In genomic region chr17:65078441-65079160, GRCh38 we compare ENCODE assay signal across 12 cellular contexts. TPM values are rescaled to one million over a fixed set of nuclear protein-coding genes. Genes with fewer than 3 reads are reported as not detected.
DNase-seq lines count a peak whose midpoint lies in the region; ATAC-seq, FAIRE-seq and TF ChIP-seq lines count a peak whose summit lies in the region.
"Had no signal": no experiment of that assay in that cellular context is flagged by ENCODE, and none has a peak within 500 bp of the region (broad histone marks: within the 10 kb centered on the region; RNA-seq: fewer than 3 reads in every experiment).

No MANE protein-coding gene starts in this region.

- peak overlapping the region; percentile 45 for H3K4me3 Mint-ChIP-seq in HFFc6
- no peak overlapping the region for H3K4me3 Mint-ChIP-seq in T-helper 2 cell treated with Interferon-gamma antibody and Interleukin-4, amounts not matched to agents 5 μg/mL and 100 μg/mL, for 36 hours
- H3K4me3 Mint-ChIP-seq: activated CD4-positive, alpha-beta T cell treated with anti-CD3 and anti-CD28 coated beads, Interleukin-2, amount 10 ng/mL, durations not matched to agents 7 days and 5 days had no signal

- TF ChIP-seq POLR2A in K562 (conservative IDR thresholded peaks at IDR 0.05): no peak
- no peak for TF ChIP-seq POLR2A in thyroid gland (IDR thresholded peaks at IDR 0.05)
- no peak for TF ChIP-seq POLR2A in adrenal gland (IDR thresholded peaks at IDR 0.05)

- TF ChIP-seq CTCF in HFFc6 (IDR thresholded peaks at IDR 0.05): no peak
- no peak for TF ChIP-seq CTCF in K562 (IDR thresholded peaks at IDR 0.05 in 2 of 3, conservative IDR thresholded peaks at IDR 0.05 in 1 of 3; ENCODE audit: insufficient read depth in 2 of 3, low read depth in 1 of 3, low read length in 3 of 3)
- TF ChIP-seq CTCF in heart right ventricle (IDR thresholded peaks at IDR 0.05): no peak
- no peak for TF ChIP-seq CTCF in smooth muscle cell (IDR thresholded peaks at IDR 0.05; ENCODE audit: borderline replicate concordance, insufficient read depth, poor library complexity, severe bottlenecking)
- TF ChIP-seq CTCF in thyroid gland (IDR thresholded peaks at IDR 0.05): no peak
- TF ChIP-seq CTCF in adrenal gland (IDR thresholded peaks at IDR 0.05): no peak

- no peaks in the 10 kb centered on the region for H3K9me3 Mint-ChIP-seq in HFFc6
- H3K9me3 Mint-ChIP-seq in T-helper 2 cell treated with Interferon-gamma antibody and Interleukin-4, amounts not matched to agents 5 μg/mL and 100 μg/mL, for 36 hours: no peaks in the 10 kb centered on the region
- H3K9me3 Mint-ChIP-seq: activated CD4-positive, alpha-beta T cell treated with anti-CD3 and anti-CD28 coated beads, Interleukin-2, amount 10 ng/mL, durations not matched to agents 7 days and 5 days had no signal

- no peaks in the 10 kb centered on the region for H3K36me3 ChIP-seq in K562 (ENCODE audit: control insufficient read depth, insufficient read depth, low read length)
- no peaks in the 10 kb centered on the region for H3K36me3 ChIP-seq in heart right ventricle
- no peaks in the 10 kb centered on the region for H3K36me3 ChIP-seq in smooth muscle cell (ENCODE audit: low read depth)
- H3K36me3 ChIP-seq in thyroid gland: no peaks in the 10 kb centered on the region
- H3K36me3 ChIP-seq in adrenal gland (replicated peaks in 1 of 2): no peaks in the 10 kb centered on the region
- H3K36me3 ChIP-seq: SJCRH30 had no signal

- intact Hi-C loops in K562 (cut with micrococcal nuclease): no loop called here
- intact Hi-C loops in heart right ventricle (cut with DNase I): no loop called here
- intact Hi-C loops in thyroid gland (cut with DNase I): no loop called here
- intact Hi-C loops in adrenal gland (cut with DNase I): no loop called here

- peak overlapping the region; percentile 80 for H3K27ac Mint-ChIP-seq in HFFc6
- no peak overlapping the region for H3K27ac Mint-ChIP-seq in T-helper 2 cell treated with Interferon-gamma antibody and Interleukin-4, amounts not matched to agents 5 μg/mL and 100 μg/mL, for 36 hours
- H3K27ac Mint-ChIP-seq: activated CD4-positive, alpha-beta T cell treated with anti-CD3 and anti-CD28 coated beads, Interleukin-2, amount 10 ng/mL, durations not matched to agents 7 days and 5 days had no signal

- peaks cover 14% of the 10 kb centered on the region for H3F3A ChIP-seq in smooth muscle cell (ENCODE audit: low read depth)

- H3K4me1 Mint-ChIP-seq in HFFc6 (ENCODE audit: low read depth): peaks cover 36% of the 10 kb centered on the region
- H3K4me1 Mint-ChIP-seq in T-helper 2 cell treated with Interferon-gamma antibody and Interleukin-4, amounts not matched to agents 5 μg/mL and 100 μg/mL, for 36 hours (ENCODE audit: low read depth): peaks cover 5% of the 10 kb centered on the region

- no peak for TF ChIP-seq RAD21 in K562 (CRISPR knock-in tag; conservative IDR thresholded peaks at IDR 0.05 in 1 of 2, IDR thresholded peaks at IDR 0.05 in 1 of 2)

- WGBS in K562 (ENCODE audit: insufficient coverage, low coverage, missing lambda C conversion rate): 51% methylated on average over 10 of the region's 10 CpGs
- 86 to 89% methylated on average over 10 of the region's 10 CpGs for WGBS in heart right ventricle, 2 donors
- WGBS in smooth muscle cell (ENCODE audit: low lambda C conversion rate): 58% methylated on average over 10 of the region's 10 CpGs
- 84 to 92% methylated on average over 9 to 10 of the region's 10 CpGs for WGBS in thyroid gland, 2 donors
- WGBS in adrenal gland, 4 donors: 88 to 94% (median 90%) methylated on average over 9 to 10 of the region's 10 CpGs

- H3K27me3 Mint-ChIP-seq in HFFc6 (ENCODE audit: insufficient read depth): peaks cover 9% of the 10 kb centered on the region
- H3K27me3 Mint-ChIP-seq in T-helper 2 cell treated with Interferon-gamma antibody and Interleukin-4, amounts not matched to agents 5 μg/mL and 100 μg/mL, for 36 hours (ENCODE audit: low read depth): no peaks in the 10 kb centered on the region

- ATAC-seq in K562 (no peak), heart right ventricle (peak in 5 of 8 donors; percentile 28 to 64 (median 44)), HG03469 (IDR thresholded peaks at IDR 0.05; ENCODE audit: unreplicated experiment) (no peak)

- CTCF ChIA-PET in K562 (lab: Yijun Ruan, JAX; ENCODE audit: low intra/inter-chr PET ratio): interaction anchor here (0.6 kb wide), 1 partner anchor 95 kb away, joined by 4 read pairs; no protein-coding TSS in a partner anchor

- peaks cover 0 to 8% of the 10 kb centered on the region in 2 experiments; a peak in 3 of 5 replicates for H3K4me1 ChIP-seq in K562 (replicated peaks in 1 of 2; ENCODE audit: control insufficient read depth in 2 of 2, insufficient read depth in 2 of 2, low read length in 2 of 2)
- H3K4me1 ChIP-seq in heart right ventricle: peaks cover 0 to 40% (median 17%) of the 10 kb centered on the region in 9 donors
- peaks cover 8% of the 10 kb centered on the region for H3K4me1 ChIP-seq in smooth muscle cell (ENCODE audit: low read depth)
- peaks cover 11 to 14% of the 10 kb centered on the region in 2 donors for H3K4me1 ChIP-seq in thyroid gland
- H3K4me1 ChIP-seq in adrenal gland (replicated peaks in 1 of 2): peaks cover 15 to 16% of the 10 kb centered on the region in 2 donors
- H3K4me1 ChIP-seq: SJCRH30 had no signal

- H3K27me3 ChIP-seq in K562 (ENCODE audit: control insufficient read depth in 2 of 2, insufficient read depth in 2 of 2, low read length in 2 of 2) (no peaks in the 10 kb centered on the region), heart right ventricle (peaks cover 0 to 5% (median 0%) of the 10 kb centered on the region in 7 donors), smooth muscle cell (ENCODE audit: low read depth) (no peaks in the 10 kb centered on the region), thyroid gland (no peaks in the 10 kb centered on the region), adrenal gland (no peaks in the 10 kb centered on the region)
- H3K27me3 ChIP-seq: SJCRH30 had no signal

- no TSS peak for BruUV-seq in K562 (replicated peaks; lab: Mats Ljungman, UMichigan)

- H3K9me1 ChIP-seq in K562 (ENCODE audit: control insufficient read depth, insufficient read depth, low read length): no peaks in the 10 kb centered on the region

- H3K36me3 Mint-ChIP-seq in HFFc6 (ENCODE audit: low read depth): no peaks in the 10 kb centered on the region; the same call in 1 of the 2 replicates
- peaks cover 3% of the 10 kb centered on the region for H3K36me3 Mint-ChIP-seq in T-helper 2 cell treated with Interferon-gamma antibody and Interleukin-4, amounts not matched to agents 5 μg/mL and 100 μg/mL, for 36 hours (ENCODE audit: low read depth)

- H3K79me2 ChIP-seq in K562 (ENCODE audit: control insufficient read depth, insufficient read depth, low read length) (no peaks in the 10 kb centered on the region), smooth muscle cell (ENCODE audit: low read depth) (no peaks in the 10 kb centered on the region)

- H4K20me1 ChIP-seq in K562 (replicated peaks; ENCODE audit: control insufficient read depth, insufficient read depth, low read length) (no peaks in the 10 kb centered on the region), smooth muscle cell (ENCODE audit: low read depth) (no peaks in the 10 kb centered on the region)

- no peak overlapping the region for H2AFZ ChIP-seq in K562 (ENCODE audit: low read depth, low read length)
- peak overlapping the region; percentile 41 for H2AFZ ChIP-seq in smooth muscle cell (ENCODE audit: low read depth)

- DNase-seq in HFFc6 (peak; percentile 65), K562 (ENCODE audit: extremely low read depth in 1 of 4, low spot score in 3 of 4) (no peak), heart right ventricle (no peak), smooth muscle cell (lab: John Stamatoyannopoulos, UW; ENCODE audit: unreplicated experiment) (no peak), thyroid gland (no peak), adrenal gland (no peak)
- DNase-seq in T-helper 2 cell treated with Interferon-gamma antibody and Interleukin-4, amounts not matched to agents 5 μg/mL and 100 μg/mL, for 36 hours (ENCODE audit: low spot score): no peak
- DNase-seq: activated CD4-positive, alpha-beta T cell treated with anti-CD3 and anti-CD28 coated beads, Interleukin-2, amount 10 ng/mL, durations not matched to agents 7 days and 5 days; activated naive CD4-positive, alpha-beta T cell treated with anti-CD3 and anti-CD28 coated beads, Interleukin-2, amount 50 U/mL, for 16 hours; NCI-H2227 treated with DMSO at 0.1 percent for 48 hours; SJCRH30 had no signal

- in situ Hi-C loops in K562 (cut with MboI): no loop called here

- H3K9me3 ChIP-seq in K562 (replicated peaks; ENCODE audit: control insufficient read depth, insufficient read depth, low read depth, low read length) (no peaks in the 10 kb centered on the region), heart right ventricle (no peaks in the 10 kb centered on the region), smooth muscle cell (replicated peaks; ENCODE audit: low read depth) (no peaks in the 10 kb centered on the region), thyroid gland (no peaks in the 10 kb centered on the region), adrenal gland (replicated peaks in 1 of 3) (no peaks in the 10 kb centered on the region)
- H3K9me3 ChIP-seq: SJCRH30 had no signal

- POLR2A ChIA-PET in K562 (lab: Yijun Ruan, JAX): no interaction called here

- H3K4me2 ChIP-seq in K562 (ENCODE audit: insufficient read depth, low read length): no peak overlapping the region
- peak overlapping the region; percentile 71 for H3K4me2 ChIP-seq in smooth muscle cell

- TF ChIP-seq EP300 in K562 (IDR thresholded peaks at IDR 0.05; ENCODE audit: low read length): no peak

- H3K9ac ChIP-seq in K562 (ENCODE audit: insufficient read depth in 1 of 2, low read depth in 2 of 2, low read length in 2 of 2): no peak overlapping the region
- no peak overlapping the region for H3K9ac ChIP-seq in smooth muscle cell (ENCODE audit: low read depth)

- H3K27ac ChIP-seq in K562 (ENCODE audit: extremely low read depth, low read depth, low read length) (no peak overlapping the region), heart right ventricle (peak overlapping the region in 4 of 10 donors; percentile 25 to 57 (median 42)), smooth muscle cell (ENCODE audit: low read depth) (peak overlapping the region; percentile 57), thyroid gland (no peak overlapping the region), adrenal gland (no peak overlapping the region)
- H3K27ac ChIP-seq: SJCRH30 had no signal

- peak; percentile 29 for FAIRE-seq in K562 (lab: Jason Lieb, UNC)

- no peak overlapping the region for H3K4me3 ChIP-seq in K562
- no peak overlapping the region for H3K4me3 ChIP-seq in heart right ventricle
- H3K4me3 ChIP-seq in smooth muscle cell: no peak overlapping the region
- no peak overlapping the region for H3K4me3 ChIP-seq in thyroid gland (replicated peaks in 1 of 3)
- no peak overlapping the region for H3K4me3 ChIP-seq in adrenal gland
- H3K4me3 ChIP-seq: SJCRH30 had no signal

RNA-seq across cellular contexts. Expression of gene GNA13, which starts 22.1 kb away (rescaled TPM):
- 10 to 100 TPM; 23.3 to 31.8 (median 27.9) TPM for total RNA-seq in HFFc6 (2021; fragmentation: NEBNext Ultra II Directional; extraction: Animal tissue kit (Norgen Biotek cat#: 25700))
- 12.0 and 26.6 TPM in 2 replicates for total RNA-seq in K562 (2011; cell fraction: chromatin; rRNA removed; ENCODE audit: low replicate concordance)
- total RNA-seq in K562 (2011; cell fraction: nucleolus; rRNA removed): 8.8 and 10.1 TPM in 2 replicates
- 17.5 and 28.5 TPM in 2 replicates for total RNA-seq in K562 (2011; cell fraction: nucleoplasm; rRNA removed)
- 20.5 and 22.2 TPM in 2 replicates for total RNA-seq in K562 (2014; rRNA removed)
- 38.7 and 44.2 TPM in 2 replicates for total RNA-seq in K562 (2014; rRNA removed; fragmentation: Illumina TruSeq; extraction: Trizol)
- 35.6 and 38.0 TPM in 2 replicates for total RNA-seq in K562 (2015; rRNA removed; fragmentation: Illumina TruSeq; extraction: Trizol)
- total RNA-seq in K562 (2021): 29.4 and 30.8 TPM in 2 replicates
- polyA plus RNA-seq in K562 (2011; rRNA removed): 29.3 and 40.5 TPM in 2 replicates
- polyA plus RNA-seq in K562 (2011; cell fraction: cytosol; rRNA removed): 9.9 and 17.5 TPM in 2 replicates
- polyA plus RNA-seq in K562 (2011; cell fraction: nucleus; rRNA removed): 8.6 and 13.7 TPM in 2 replicates
- polyA plus RNA-seq in K562 (2012): 21.4 and 28.1 TPM in 2 replicates
- polyA plus RNA-seq in K562 (2014; fragmentation: Illumina TruSeq; extraction: Trizol): 27.6 and 31.3 TPM in 2 replicates
- 10 to 100 TPM in 1 of 2 experiments, 1 to 10 TPM in 1; 9.3 to 11.9 TPM for polyA plus RNA-seq in K562 (2014; fragmentation: Nextera tagmentation; extraction: Ambion mirVana)
- 15.5 and 19.2 TPM in 2 replicates for polyA plus RNA-seq in K562 (2014; rRNA removed)
- 67.1 and 72.1 TPM in 2 replicates for polyA minus RNA-seq in K562 (2011; rRNA and poly(A)+ RNA removed)
- 15.6 and 21.8 TPM in 2 replicates for polyA minus RNA-seq in K562 (2011; cell fraction: cytosol; rRNA and poly(A)+ RNA removed)
- 10.1 and 17.4 TPM in 2 replicates for polyA minus RNA-seq in K562 (2011; cell fraction: nucleus; rRNA and poly(A)+ RNA removed)
- total RNA-seq in heart right ventricle: 10 to 100 TPM; 17.5 to 35.4 (median 20.9) TPM
- 10 to 100 TPM in 1 of 2 donors, 1 to 10 TPM in 1; 9.2 to 10.5 TPM for polyA plus RNA-seq in heart right ventricle
- 87.2 and 111 TPM in 2 replicates for total RNA-seq in smooth muscle cell
- 21.5 and 25.8 TPM in 2 replicates for polyA plus RNA-seq in smooth muscle cell
- 10 to 100 TPM; 39.4 to 59.4 (median 49.9) TPM for total RNA-seq in thyroid gland
- total RNA-seq in adrenal gland: 100 to 1,000 TPM in 1 of 8 donors, 10 to 100 TPM in 7; 38.7 to 102 (median 75.6) TPM
- polyA plus RNA-seq in adrenal gland: 10 to 100 TPM; 12.0 to 42.2 (median 16.9) TPM

RNA-seq across cellular contexts. Expression of gene RGS9, which starts 58.6 kb away (rescaled TPM):
- total RNA-seq in HFFc6 (2021; fragmentation: NEBNext Ultra II Directional; extraction: Animal tissue kit (Norgen Biotek cat#: 25700)): under 1 TPM; 0.31 to 0.97 (median 0.42) TPM
- 0.39 TPM in 1 of 2 replicates, not detected in the other for total RNA-seq in K562 (2011; cell fraction: chromatin; rRNA removed; ENCODE audit: low replicate concordance)
- not detected in 2 replicates for total RNA-seq in K562 (2011; cell fraction: nucleolus; rRNA removed)
- total RNA-seq in K562 (2011; cell fraction: nucleoplasm; rRNA removed): 0.23 and 0.44 TPM in 2 replicates
- 0.18 and 0.69 TPM in 2 replicates for total RNA-seq in K562 (2014; rRNA removed)
- total RNA-seq in K562 (2014; rRNA removed; fragmentation: Illumina TruSeq; extraction: Trizol): 0.54 and 0.55 TPM in 2 replicates
- 0.38 and 0.65 TPM in 2 replicates for total RNA-seq in K562 (2015; rRNA removed; fragmentation: Illumina TruSeq; extraction: Trizol)
- total RNA-seq in K562 (2021): 0.60 and 0.73 TPM in 2 replicates
- 0.55 and 1.4 TPM in 2 replicates for polyA plus RNA-seq in K562 (2011; rRNA removed)
- polyA plus RNA-seq in K562 (2011; cell fraction: cytosol; rRNA removed): 0.40 and 0.81 TPM in 2 replicates
- 0.24 and 0.33 TPM in 2 replicates for polyA plus RNA-seq in K562 (2011; cell fraction: nucleus; rRNA removed)
- polyA plus RNA-seq in K562 (2012): 0.74 and 1.2 TPM in 2 replicates
- polyA plus RNA-seq in K562 (2014; fragmentation: Illumina TruSeq; extraction: Trizol): 0.55 and 0.74 TPM in 2 replicates
- under 1 TPM; 0.38 to 0.55 TPM for polyA plus RNA-seq in K562 (2014; fragmentation: Nextera tagmentation; extraction: Ambion mirVana)
- 0.49 TPM in 2 replicates for polyA plus RNA-seq in K562 (2014; rRNA removed)
- 0.30 and 0.67 TPM in 2 replicates for polyA minus RNA-seq in K562 (2011; rRNA and poly(A)+ RNA removed)
- not detected in 2 replicates for polyA minus RNA-seq in K562 (2011; cell fraction: cytosol; rRNA and poly(A)+ RNA removed)
- 0.56 TPM in 1 of 2 replicates, not detected in the other for polyA minus RNA-seq in K562 (2011; cell fraction: nucleus; rRNA and poly(A)+ RNA removed)
- 1 to 10 TPM in 5 of 10 donors, under 1 TPM in 5; 0.36 to 3.0 (median 1.1) TPM for total RNA-seq in heart right ventricle
- 1 to 10 TPM in 1 of 2 donors, under 1 TPM in 1; 0.61 to 1.8 TPM for polyA plus RNA-seq in heart right ventricle
- total RNA-seq in smooth muscle cell: 15.6 and 16.3 TPM in 2 replicates
- polyA plus RNA-seq in smooth muscle cell: 18.8 and 20.4 TPM in 2 replicates
- 10 to 100 TPM in 1 of 4 donors, 1 to 10 TPM in 3; 6.0 to 15.5 (median 6.7) TPM for total RNA-seq in thyroid gland
- total RNA-seq in adrenal gland: 10 to 100 TPM in 6 of 8 donors, 1 to 10 TPM in 2; 6.6 to 32.3 (median 23.7) TPM
- 10 to 100 TPM in 1 of 3 donors, 1 to 10 TPM in 2; 4.3 to 14.2 (median 6.3) TPM for polyA plus RNA-seq in adrenal gland

Comparison
In these comparisons a context has a peak if more than half of its experiments do, and no peak if none do; other contexts are left out.
1. ATAC-seq: peak in heart right ventricle (5 of 8); none in K562 (single experiment) and HG03469 (single experiment).